ENCODE assay signal across 8 cellular contexts in the genomic region with DNA sequence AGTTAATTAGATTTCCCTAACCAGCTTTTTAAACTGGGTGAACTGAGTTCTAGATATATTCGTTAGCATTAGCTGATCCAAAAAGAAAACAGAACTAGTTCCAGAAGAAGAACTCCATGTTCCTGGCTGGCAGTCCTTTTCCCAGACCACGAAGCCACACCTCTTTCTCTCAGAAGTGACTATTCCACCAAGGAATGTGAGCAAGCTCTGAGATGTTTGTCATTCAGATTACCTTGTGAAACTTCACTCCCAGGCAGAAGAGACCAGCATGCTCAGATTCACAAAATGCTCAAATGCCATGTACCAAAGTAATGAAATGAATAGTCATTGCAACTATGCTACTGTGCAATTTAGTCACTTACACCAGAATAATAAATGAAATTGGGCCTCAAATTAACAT. TPM values are rescaled to one million over a fixed set of nuclear protein-coding genes. Genes with fewer than 3 reads are reported as not detected.
DNase-seq lines count a peak whose midpoint lies in the region; ATAC-seq, FAIRE-seq and TF ChIP-seq lines count a peak whose summit lies in the region.
"Had no signal": no experiment of that assay in that cellular context is flagged by ENCODE, and none has a peak within 500 bp of the region (broad histone marks: within the 10 kb centered on the region; RNA-seq: fewer than 3 reads in every experiment).

No MANE protein-coding gene starts in this region.

- no peak for TF ChIP-seq POLR2A in tibial nerve (IDR thresholded peaks at IDR 0.05)

- in situ Hi-C loops in astrocyte of the spinal cord (cut with HindIII; ENCODE audit: low sequenced_read_pairs): no loop called here

- no peak overlapping the region for H3K9ac ChIP-seq in keratinocyte (ENCODE audit: control insufficient read depth, extremely low read depth, insufficient read depth, low read length)

- no peak for TF ChIP-seq CTCF in astrocyte of the spinal cord (IDR thresholded peaks at IDR 0.05; ENCODE audit: low read depth, low read length)
- no peak for TF ChIP-seq CTCF in keratinocyte (optimal IDR thresholded peaks at IDR 0.05 in 1 of 3, IDR thresholded peaks at IDR 0.05 in 1 of 3, conservative IDR thresholded peaks at IDR 0.05 in 1 of 3; ENCODE audit: extremely low read depth in 1 of 3, insufficient read depth in 2 of 3, low read length in 3 of 3)
- no peak for TF ChIP-seq CTCF in tibial nerve (IDR thresholded peaks at IDR 0.05)

- H3K4me1 ChIP-seq in keratinocyte (ENCODE audit: control insufficient read depth, extremely low read depth, insufficient read depth, low read length) (peaks cover 36% of the 10 kb centered on the region), tibial nerve (peaks cover 6 to 46% (median 13%) of the 10 kb centered on the region in 4 donors)

- peak overlapping the region; percentile 45 for H3K4me2 ChIP-seq in keratinocyte (ENCODE audit: control insufficient read depth, extremely low read depth, insufficient read depth, low read depth, low read length)

- H3K4me3 ChIP-seq in astrocyte of the spinal cord (ENCODE audit: low read depth, low read length): no peak overlapping the region
- no peak overlapping the region for H3K4me3 ChIP-seq in keratinocyte (ENCODE audit: control insufficient read depth in 2 of 3, extremely low read depth in 1 of 3, insufficient read depth in 2 of 3, low read depth in 1 of 3, low read length in 3 of 3)
- H3K4me3 ChIP-seq in tibial nerve: no peak overlapping the region

- H2AFZ ChIP-seq in keratinocyte (ENCODE audit: control insufficient read depth, low read length): no peak overlapping the region

- H3K27me3 ChIP-seq in keratinocyte (ENCODE audit: control insufficient read depth, extremely low read depth, insufficient read depth, low read length) (no peaks in the 10 kb centered on the region), tibial nerve (no peaks in the 10 kb centered on the region)

- ATAC-seq in HG02623 (IDR thresholded peaks at IDR 0.05; ENCODE audit: unreplicated experiment): no peak

- peak; percentile 63 to 84 for TF ChIP-seq EP300 in tibial nerve (IDR thresholded peaks at IDR 0.05)

- no peaks in the 10 kb centered on the region for H3K79me2 ChIP-seq in keratinocyte (ENCODE audit: control insufficient read depth, insufficient read depth, low read length)

- H3K36me3 ChIP-seq in keratinocyte (ENCODE audit: control insufficient read depth in 2 of 2, extremely low read depth in 1 of 2, insufficient read depth in 2 of 2, low read length in 2 of 2) (no peaks in the 10 kb centered on the region), tibial nerve (no peaks in the 10 kb centered on the region)

- no peaks in the 10 kb centered on the region for H3K9me1 ChIP-seq in keratinocyte (ENCODE audit: control insufficient read depth, extremely low read depth, insufficient read depth, low read length)

- H4K20me1 ChIP-seq in keratinocyte (ENCODE audit: control insufficient read depth, extremely low read depth, insufficient read depth, low read length): no peaks in the 10 kb centered on the region

- peak; percentile 55 for DNase-seq in HT-29 (ENCODE audit: low spot score)
- peak; percentile 87 for DNase-seq in astrocyte of the spinal cord (ENCODE audit: low read depth, low spot score)
- peak; percentile 53 for DNase-seq in keratinocyte (ENCODE audit: low read depth, low spot score)
- peak; percentile 26 to 67 for DNase-seq in tibial nerve (ENCODE audit: low spot score in 2 of 2)
- no peak for DNase-seq in NCI-H1417 treated with DMSO at 0.1 percent for 48 hours (lab: John Stamatoyannopoulos, UW)
- DNase-seq in activated CD8-positive, alpha-beta memory T cell treated with anti-CD3 and anti-CD28 coated beads, Interleukin-2, amount 50 U/mL, for 48 hours: no peak
- DNase-seq: activated CD8-positive, alpha-beta memory T cell treated with anti-CD3 and anti-CD28 coated beads, Interleukin-2, amount 50 U/mL, for 4 hours had no signal

- 20% methylated on average over 2 of the region's 2 CpGs for WGBS in tibial nerve, 2 donors

- dilution Hi-C loops in keratinocyte (cut with MboI; ENCODE audit: extremely low pct_ligation_motif_present, low sequenced_read_pairs): no loop called here

- H3K9me3 ChIP-seq in keratinocyte (ENCODE audit: control insufficient read depth, low read depth, low read length): no peaks in the 10 kb centered on the region
- no peaks in the 10 kb centered on the region for H3K9me3 ChIP-seq in tibial nerve

- FAIRE-seq in keratinocyte (lab: Jason Lieb, UNC): peak; percentile 99

- H3K27ac ChIP-seq in keratinocyte (ENCODE audit: control insufficient read depth, insufficient read depth, low read length) (peak overlapping the region; percentile 45), tibial nerve (peak overlapping the region in 2 of 4 donors; percentile 97 to 99)

RNA-seq across cellular contexts. Expression of a gene that starts 4.4 kb away (rescaled TPM):
- 3.4 and 4.7 TPM in 2 replicates for total RNA-seq in HT-29 (2014; rRNA removed; shearing (Covaris generic))
- 7.9 to 34.2 TPM (median 14.6 TPM) in 3 replicates for polyA plus RNA-seq in keratinocyte
- polyA plus RNA-seq in keratinocyte (2011; ENCODE audit: low read depth): 14.9 TPM
- polyA plus RNA-seq in keratinocyte (2011; cell fraction: cytosol; rRNA removed): 14.0 and 25.3 TPM in 2 replicates
- polyA plus RNA-seq in keratinocyte (2011; cell fraction: nucleus; rRNA removed): 24.4 and 28.5 TPM in 2 replicates
- 5.2 and 27.8 TPM in 2 replicates for polyA plus RNA-seq in keratinocyte (2012; ENCODE audit: low replicate concordance)
- 3.9 to 41.0 TPM (median 20.2 TPM) in 3 replicates for polyA minus RNA-seq in keratinocyte
- 16.7 TPM for polyA minus RNA-seq in keratinocyte (2011; cell fraction: cytosol; rRNA and poly(A)+ RNA removed)
- polyA minus RNA-seq in keratinocyte (2011; cell fraction: nucleus; rRNA and poly(A)+ RNA removed): 12.1 and 19.0 TPM in 2 replicates
- total RNA-seq in tibial nerve: 10 to 100 TPM; 62.6 to 95.1 (median 77.5) TPM

Comparison
In these comparisons a context has a peak if more than half of its experiments do, and no peak if none do; other contexts are left out.
1. DNase-seq: peak in HT-29 (single experiment), astrocyte of the spinal cord (single experiment), keratinocyte (single experiment) and tibial nerve (2 of 2); none in NCI-H1417 treated with DMSO at 0.1 percent for 48 hours (single experiment) and activated CD8-positive, alpha-beta memory T cell treated with anti-CD3 and anti-CD28 coated beads, Interleukin-2, amount 50 U/mL, for 48 hours (single experiment).
2. RNA of a gene that starts 4.4 kb away (total RNA-seq): 62.6 to 95.1 TPM in tibial nerve; 3.4 to 4.7 TPM in HT-29; every median in the first group is over 10 times any median in the second.